ENCODE assay signal across 1 cellular context in genomic region chr2:199738723-199739412, GRCh38.
A peak's percentile ranks its signal among the peaks of the same experiment; 100 is the strongest.
TF ChIP-seq lines count a peak whose summit lies in the region.

No MANE protein-coding gene starts in this region.

TF ChIP-seq in HepG2, 621 proteins besides CTCF, POLR2A, EP300 and RAD21 (continued from another document):
- 0 out of 2 replicates have a peak, but pooled peaks have one; percentile 41 for TF ChIP-seq HNF1A (IDR thresholded peaks at IDR 0.05; ENCODE audit: low read depth)
- TF ChIP-seq HNF1A (CRISPR knock-in tag; IDR thresholded peaks at IDR 0.05; ENCODE audit: borderline replicate concordance), result no peak
- peak; percentile 78 for TF ChIP-seq NCOA2 (CRISPR knock-in tag; IDR thresholded peaks at IDR 0.05)
- peak; percentile 79; the same call in 1 of the 2 replicates for TF ChIP-seq ZBTB34 (CRISPR knock-in tag; IDR thresholded peaks at IDR 0.05)
- peak; percentile 60 for TF ChIP-seq ZEB1 (IDR thresholded peaks at IDR 0.05; ENCODE audit: insufficient replicate concordance, low read depth)
- TF ChIP-seq HMG20B (CRISPR knock-in tag; conservative IDR thresholded peaks at IDR 0.05), result 0 out of 2 replicates have a peak, but pooled peaks have one; percentile 34
- TF ChIP-seq HNRNPUL1 (IDR thresholded peaks at IDR 0.05; ENCODE audit: low read depth, low read length), result no peak
- peak; percentile 98 for TF ChIP-seq ARID5B (CRISPR knock-in tag; IDR thresholded peaks at IDR 0.05)
- TF ChIP-seq BRF2 (CRISPR knock-in tag; IDR thresholded peaks at IDR 0.05), result peak; percentile 75; the same call in 1 of the 2 replicates
- TF ChIP-seq DDIT3 (CRISPR knock-in tag; IDR thresholded peaks at IDR 0.05), result peak; percentile 92; the same call in 1 of the 2 replicates
- peak; percentile 57 for TF ChIP-seq PHF21A (CRISPR knock-in tag; IDR thresholded peaks at IDR 0.05)
- no peak for TF ChIP-seq TP53 (CRISPR knock-in tag; conservative IDR thresholded peaks at IDR 0.05)
- peak; percentile 28; the same call in 1 of the 2 replicates for TF ChIP-seq ZNF816 (CRISPR knock-in tag; IDR thresholded peaks at IDR 0.05; ENCODE audit: borderline replicate concordance)
- TF ChIP-seq FOXO1 (CRISPR knock-in tag; IDR thresholded peaks at IDR 0.05), result peak; percentile 75; the same call in 1 of the 2 replicates
TF ChIP-seq in HepG2: peak in this region for 129.
